Comparison of ENCODE assay signal across 17 cellular contexts in genomic region chr9:137032893-137033292, GRCh38. TPM values are rescaled to one million over a fixed set of nuclear protein-coding genes. Genes with fewer than 3 reads are reported as not detected.
A peak's percentile ranks its signal among the peaks of the same experiment; 100 is the strongest.
DNase-seq lines count a peak whose midpoint lies in the region; ATAC-seq and TF ChIP-seq lines count a peak whose summit lies in the region.
"Had no signal": no experiment of that assay in that cellular context is flagged by ENCODE, and none has a peak within 500 bp of the region (broad histone marks: within the 10 kb centered on the region; RNA-seq: fewer than 3 reads in every experiment).

No MANE protein-coding gene starts in this region.

- no peak for TF ChIP-seq CTCF in RWPE1 (conservative IDR thresholded peaks at IDR 0.05; ENCODE audit: low read depth)
- no peak for TF ChIP-seq CTCF in heart right ventricle (IDR thresholded peaks at IDR 0.05)

- no peaks in the 10 kb centered on the region for H3K27me3 ChIP-seq in heart right ventricle
- H3K27me3 ChIP-seq: ascending aorta had no signal

- peaks cover 10 to 61% (median 27%) of the 10 kb centered on the region in 9 donors for H3K4me1 ChIP-seq in heart right ventricle

- H3K9me3 Mint-ChIP-seq in activated CD4-positive, alpha-beta T cell treated with anti-CD3 and anti-CD28 coated beads for 36 hours (ENCODE audit: low read depth), result no peaks in the 10 kb centered on the region
- H3K9me3 Mint-ChIP-seq in stimulated activated effector memory CD8-positive, alpha-beta T cell treated with anti-CD3 and anti-CD28 coated beads, Interleukin-12 subunit alpha, Interleukin-12 subunit beta, amount 100 ng/mL, for 72 hours, result no peaks in the 10 kb centered on the region

- DNase-seq in activated CD4-positive, alpha-beta T cell treated with anti-CD3 and anti-CD28 coated beads for 36 hours, result no peak
- DNase-seq in activated CD4-positive, alpha-beta T cell treated with anti-CD3 and anti-CD28 coated beads, Interleukin-2, amount 50 U/mL, for 1 hour, result no peak
- DNase-seq in RWPE1 (ENCODE audit: low spot score) (no peak), heart right ventricle (peak; percentile 45 to 69), caudate nucleus (lab: John Stamatoyannopoulos, UW) (no peak)
- DNase-seq in stimulated activated effector memory CD8-positive, alpha-beta T cell treated with anti-CD3 and anti-CD28 coated beads, Interleukin-12 subunit alpha, Interleukin-12 subunit beta, amount 100 ng/mL, for 72 hours (ENCODE audit: low spot score in 2 of 2), result no peak
- DNase-seq: 8988T; activated CD4-positive, alpha-beta T cell treated with anti-CD3 and anti-CD28 coated beads for 48 hours; NCI-H510A; nucleus accumbens; stimulated activated CD4-positive, alpha-beta T cell treated with anti-CD3 and anti-CD28 coated beads, Interleukin-4, amount 100 ng/mL, for 4 hours had no signal

- peaks cover 0 to 9% (median 0%) of the 10 kb centered on the region in 9 donors for H3K36me3 ChIP-seq in heart right ventricle
- H3K36me3 ChIP-seq: ascending aorta had no signal

- H3K36me3 Mint-ChIP-seq in activated CD4-positive, alpha-beta T cell treated with anti-CD3 and anti-CD28 coated beads for 36 hours (ENCODE audit: low read depth), result no peaks in the 10 kb centered on the region
- peaks cover 22% of the 10 kb centered on the region for H3K36me3 Mint-ChIP-seq in stimulated activated effector memory CD8-positive, alpha-beta T cell treated with anti-CD3 and anti-CD28 coated beads, Interleukin-12 subunit alpha, Interleukin-12 subunit beta, amount 100 ng/mL, for 72 hours

- CTCF ChIA-PET in activated CD4-positive, alpha-beta T cell treated with anti-CD3 and anti-CD28 coated beads for 36 hours (lab: Charles Lee), result interaction anchor here (0.6 to 2.7 kb wide), 5 partner anchors 14 to 239 kb away, joined by 3 to 20 read pairs (median 4); partner anchors contain the start of gene NPDC1
- CTCF ChIA-PET in RWPE1 (lab: Yijun Ruan, JAX), result no interaction called here

- H3K9me3 ChIP-seq in heart right ventricle, result no peaks in the 10 kb centered on the region
- H3K9me3 ChIP-seq: ascending aorta had no signal

- intact Hi-C loops in activated CD4-positive, alpha-beta T cell treated with anti-CD3 and anti-CD28 coated beads for 36 hours (cut with DNase I, micrococcal nuclease), result loop anchor here in 1 of 2 experiments (10.0 kb wide), 1 partner anchor 188 kb away; the partner anchor contains the start of genes AJM1 and PHPT1
- intact Hi-C loops in heart right ventricle (cut with DNase I), result loop anchor here in 3 of 10 donors (2.0 to 5.0 kb wide), 3 partner anchors 86 to 246 kb away; partner anchors contain the start of gene C8G (in 2 of the 3)

- H3K4me3 Mint-ChIP-seq in activated CD4-positive, alpha-beta T cell treated with anti-CD3 and anti-CD28 coated beads for 36 hours, result peak overlapping the region; percentile 29
- peak overlapping the region; percentile 82 for H3K4me3 Mint-ChIP-seq in stimulated activated effector memory CD8-positive, alpha-beta T cell treated with anti-CD3 and anti-CD28 coated beads, Interleukin-12 subunit alpha, Interleukin-12 subunit beta, amount 100 ng/mL, for 72 hours

- peaks cover 50% of the 10 kb centered on the region for H3K4me1 Mint-ChIP-seq in activated CD4-positive, alpha-beta T cell treated with anti-CD3 and anti-CD28 coated beads for 36 hours
- H3K4me1 Mint-ChIP-seq in stimulated activated effector memory CD8-positive, alpha-beta T cell treated with anti-CD3 and anti-CD28 coated beads, Interleukin-12 subunit alpha, Interleukin-12 subunit beta, amount 100 ng/mL, for 72 hours, result peaks cover 57% of the 10 kb centered on the region

- WGBS in heart right ventricle, 2 donors, result 83 to 89% methylated on average over 10 of the region's 10 CpGs

- H3K27ac Mint-ChIP-seq in activated CD4-positive, alpha-beta T cell treated with anti-CD3 and anti-CD28 coated beads for 36 hours, result peak overlapping the region; percentile 43
- no peak overlapping the region for H3K27ac Mint-ChIP-seq in stimulated activated effector memory CD8-positive, alpha-beta T cell treated with anti-CD3 and anti-CD28 coated beads, Interleukin-12 subunit alpha, Interleukin-12 subunit beta, amount 100 ng/mL, for 72 hours

- POLR2A ChIA-PET in activated CD4-positive, alpha-beta T cell treated with anti-CD3 and anti-CD28 coated beads for 36 hours (lab: Charles Lee), result no interaction called here
- POLR2A ChIA-PET in RWPE1 (lab: Yijun Ruan, JAX; ENCODE audit: low non-redundant PET), result no interaction called here

- ATAC-seq in activated CD4-positive, alpha-beta T cell treated with anti-CD3 and anti-CD28 coated beads for 36 hours, result no peak
- ATAC-seq in heart right ventricle, result peak in 4 of 8 donors; percentile 9 to 36 (median 14)
- no peak for ATAC-seq in stimulated activated effector memory CD8-positive, alpha-beta T cell treated with anti-CD3 and anti-CD28 coated beads, Interleukin-12 subunit alpha, Interleukin-12 subunit beta, amount 100 ng/mL, for 72 hours
- no peak for ATAC-seq in GM21515 (IDR thresholded peaks at IDR 0.05; ENCODE audit: unreplicated experiment)
- ATAC-seq in HG02759 (IDR thresholded peaks at IDR 0.05; ENCODE audit: unreplicated experiment), result no peak

- no peaks in the 10 kb centered on the region for H3K27me3 Mint-ChIP-seq in activated CD4-positive, alpha-beta T cell treated with anti-CD3 and anti-CD28 coated beads for 36 hours

- peak overlapping the region; percentile 25 for H3K27ac ChIP-seq in RWPE1
- H3K27ac ChIP-seq in heart right ventricle, result peak overlapping the region in 2 of 10 donors; percentile 9 to 83
- H3K27ac ChIP-seq in caudate nucleus (ENCODE audit: low read depth, low read length), result no peak overlapping the region
- H3K27ac ChIP-seq: ascending aorta had no signal

- H3K4me3 ChIP-seq in heart right ventricle, result peak overlapping the region in 5 of 10 donors; percentile 8 to 68 (median 18)

RNA-seq across cellular contexts. Expression of gene FUT7, which starts 1.0 kb away (rescaled TPM):
- 1 to 10 TPM; 1.3 to 1.6 TPM for total RNA-seq in activated CD4-positive, alpha-beta T cell treated with anti-CD3 and anti-CD28 coated beads for 36 hours
- total RNA-seq in heart right ventricle, result under 1 TPM in 5 of 10 donors, not detected in 5; 0.13 to 0.30 (median 0.15) TPM
- polyA plus RNA-seq in heart right ventricle, result under 1 TPM; 0.07 to 0.15 TPM
- total RNA-seq: ascending aorta, epithelial cell of proximal tubule, SK-MEL-5, urinary bladder had no signal

RNA-seq across cellular contexts. Expression of gene ABCA2, which starts 4.9 kb away (rescaled TPM):
- 10 to 100 TPM; 20.4 to 23.7 TPM for total RNA-seq in activated CD4-positive, alpha-beta T cell treated with anti-CD3 and anti-CD28 coated beads for 36 hours
- 10 to 100 TPM; 23.6 to 42.6 (median 28.1) TPM for total RNA-seq in heart right ventricle
- polyA plus RNA-seq in heart right ventricle, result 10 to 100 TPM; 16.0 to 46.7 TPM

RNA-seq across cellular contexts. Expression of gene NPDC1, which starts 13.1 kb away (rescaled TPM):
- total RNA-seq in activated CD4-positive, alpha-beta T cell treated with anti-CD3 and anti-CD28 coated beads for 36 hours, result 10 to 100 TPM; 21.0 to 23.1 TPM
- 10 to 100 TPM; 29.1 to 74.3 (median 52.6) TPM for total RNA-seq in heart right ventricle
- 100 to 1,000 TPM in 1 of 2 donors, 10 to 100 TPM in 1; 74.2 to 153 TPM for polyA plus RNA-seq in heart right ventricle

RNA-seq across cellular contexts. Expression of gene ENTPD2, which starts 21.0 kb away (rescaled TPM):
- under 1 TPM in 1 of 2 experiments, not detected in 1; 0.19 TPM for total RNA-seq in activated CD4-positive, alpha-beta T cell treated with anti-CD3 and anti-CD28 coated beads for 36 hours
- total RNA-seq in heart right ventricle, result 1 to 10 TPM in 8 of 10 donors, under 1 TPM in 2; 0.32 to 2.5 (median 1.6) TPM
- 1 to 10 TPM in 1 of 2 donors, under 1 TPM in 1; 0.96 to 3.3 TPM for polyA plus RNA-seq in heart right ventricle
- total RNA-seq: ascending aorta, epithelial cell of proximal tubule, SK-MEL-5 had no signal

RNA-seq across cellular contexts. Expression of gene CLIC3, which starts 36.5 kb away (rescaled TPM):
- not detected for total RNA-seq in activated CD4-positive, alpha-beta T cell treated with anti-CD3 and anti-CD28 coated beads for 36 hours
- total RNA-seq in heart right ventricle, result 10 to 100 TPM in 1 of 10 donors, 1 to 10 TPM in 8, under 1 TPM in 1; 0.46 to 11.5 (median 3.0) TPM
- polyA plus RNA-seq in heart right ventricle, result 10 to 100 TPM in 1 of 2 donors, 1 to 10 TPM in 1; 9.5 to 21.4 TPM
- total RNA-seq: SK-MEL-5 had no signal

Comparison
In these comparisons a context has a peak if more than half of its experiments do, and no peak if none do; other contexts are left out.
1. DNase-seq: peak in heart right ventricle (2 of 2); none in activated CD4-positive, alpha-beta T cell treated with anti-CD3 and anti-CD28 coated beads for 36 hours (single experiment), activated CD4-positive, alpha-beta T cell treated with anti-CD3 and anti-CD28 coated beads, Interleukin-2, amount 50 U/mL, for 1 hour (single experiment), RWPE1 (single experiment), stimulated activated effector memory CD8-positive, alpha-beta T cell treated with anti-CD3 and anti-CD28 coated beads, Interleukin-12 subunit alpha, Interleukin-12 subunit beta, amount 100 ng/mL, for 72 hours (0 of 2) and caudate nucleus (0 of 61).